In the genomic region with DNA sequence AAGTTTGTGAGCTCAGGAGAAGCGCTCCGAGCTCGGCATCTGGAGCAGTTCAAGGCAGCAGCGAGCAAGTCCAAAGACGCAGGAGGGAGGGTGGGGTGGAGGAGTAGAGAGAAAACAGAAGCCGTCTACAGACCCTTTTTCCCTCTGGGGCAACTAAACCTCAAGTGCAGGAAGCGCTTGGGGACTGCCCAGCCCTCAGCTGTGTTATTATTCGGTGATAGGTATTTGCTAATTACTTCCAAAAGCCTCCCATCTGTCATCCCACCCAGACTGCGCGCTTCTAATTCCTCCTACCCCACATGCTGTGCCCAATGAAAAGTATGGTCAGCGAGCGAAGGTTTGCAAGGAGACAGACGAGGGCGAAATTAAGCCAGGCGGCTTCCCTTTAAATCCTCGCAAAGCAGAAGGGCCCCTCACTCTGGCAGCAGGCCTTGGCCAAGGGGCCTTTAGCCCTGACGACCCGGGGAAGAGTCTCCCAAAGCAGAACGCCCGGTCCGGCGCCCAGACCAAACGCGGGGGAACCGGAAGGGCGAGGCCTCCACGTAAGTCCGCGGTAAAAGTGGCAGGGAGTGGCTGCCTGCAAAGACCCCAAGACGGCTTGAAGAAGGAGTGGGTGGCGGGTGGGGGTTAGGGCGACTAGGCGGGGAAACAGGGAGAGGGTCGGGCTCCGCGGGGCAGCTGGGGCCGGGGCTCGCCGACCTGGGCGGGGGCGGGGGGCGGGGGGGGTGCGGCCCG, we compare ENCODE assay signal across 8 cellular contexts. TPM values are rescaled to one million over a fixed set of nuclear protein-coding genes. Genes with fewer than 3 reads are reported as not detected.
DNase-seq lines count a peak whose midpoint lies in the region; ATAC-seq and TF ChIP-seq lines count a peak whose summit lies in the region.

No MANE protein-coding gene starts in this region.

- peaks cover 19% of the 10 kb centered on the region for H3K4me1 Mint-ChIP-seq in CD4-positive, alpha-beta T cell (ENCODE audit: low read depth)

- ATAC-seq in CD4-positive, alpha-beta T cell (ENCODE audit: poor library complexity), result no peak
- ATAC-seq in HG02970 (IDR thresholded peaks at IDR 0.05; ENCODE audit: low FRiP score, unreplicated experiment) (no peak), GM18498 (IDR thresholded peaks at IDR 0.05; ENCODE audit: unreplicated experiment) (no peak)

- CTCF ChIA-PET in CD4-positive, alpha-beta T cell (lab: Charles Lee), result interaction anchor here (1.0 kb wide), 1 partner anchor 79 kb away, joined by 3 read pairs; no protein-coding TSS in a partner anchor

- H3K27me3 Mint-ChIP-seq in CD4-positive, alpha-beta T cell, result peaks cover 36% of the 10 kb centered on the region

- POLR2A ChIA-PET in CD4-positive, alpha-beta T cell (lab: Charles Lee), result interaction anchor here (1.6 kb wide), 1 partner anchor 31 kb away, joined by 4 read pairs; no protein-coding TSS in a partner anchor

- H3K4me3 ChIP-seq in coronary artery, result peak overlapping the region; percentile 98
- H3K4me3 ChIP-seq in mononuclear cell (ENCODE audit: low read length), result peak overlapping the region; percentile 12

- H3K9me3 ChIP-seq in CD4-positive, alpha-beta T cell (ENCODE audit: control insufficient read depth, low read length), result no peaks in the 10 kb centered on the region
- H3K9me3 ChIP-seq in mononuclear cell (ENCODE audit: low read depth, low read length), result no peaks in the 10 kb centered on the region

- intact Hi-C loops in CD4-positive, alpha-beta T cell (cut with DNase I, micrococcal nuclease), result loop anchor here in 1 of 2 experiments (5.0 kb wide), 1 partner anchor 33 kb away; no protein-coding TSS in a partner anchor

- H3K4me3 Mint-ChIP-seq in CD4-positive, alpha-beta T cell, result peak overlapping the region; percentile 66

- H3K27ac ChIP-seq in CD4-positive, alpha-beta T cell (ENCODE audit: low read depth, low read length), result no peak overlapping the region
- H3K27ac ChIP-seq in coronary artery, result peak overlapping the region; percentile 95 to 99

- TF ChIP-seq CTCF in CD4-positive, alpha-beta T cell (IDR thresholded peaks at IDR 0.05), result no peak
- no peak for TF ChIP-seq CTCF in coronary artery (IDR thresholded peaks at IDR 0.05)

- no peaks in the 10 kb centered on the region for H3K36me3 Mint-ChIP-seq in CD4-positive, alpha-beta T cell (ENCODE audit: low read depth)

- peaks cover 38% of the 10 kb centered on the region for H3K27me3 ChIP-seq in CD4-positive, alpha-beta T cell (ENCODE audit: control insufficient read depth, insufficient read depth, low read length)
- peaks cover 47% of the 10 kb centered on the region for H3K27me3 ChIP-seq in mononuclear cell (ENCODE audit: insufficient read depth, low read length)

- no peak for DNase-seq in CD4-positive, alpha-beta T cell
- DNase-seq in NCI-H446 (lab: John Stamatoyannopoulos, UW), result peak; percentile 54 to 76
- DNase-seq in coronary artery (ENCODE audit: low spot score), result peak; percentile 86
- DNase-seq in NCI-H1436 (lab: John Stamatoyannopoulos, UW), result no peak
- no peak for DNase-seq in OCI-M2 (lab: John Stamatoyannopoulos, UW; ENCODE audit: unreplicated experiment)

- no peaks in the 10 kb centered on the region for H3K9me3 Mint-ChIP-seq in CD4-positive, alpha-beta T cell

- peaks cover 28% of the 10 kb centered on the region for H3K4me1 ChIP-seq in mononuclear cell (ENCODE audit: insufficient read depth, low read length)

- no peak overlapping the region for H3K27ac Mint-ChIP-seq in CD4-positive, alpha-beta T cell

RNA-seq across cellular contexts. Expression of gene CD9, which starts 0.5 kb away (rescaled TPM):
- total RNA-seq in CD4-positive, alpha-beta T cell, result under 1 TPM; 0.36 to 0.66 TPM
- total RNA-seq in mononuclear cell, result 26.4 TPM

Comparison
In these comparisons a context has a peak if more than half of its experiments do, and no peak if none do; other contexts are left out.
1. DNase-seq: peak in NCI-H446 (2 of 2) and coronary artery (single experiment); none in CD4-positive, alpha-beta T cell (0 of 10), NCI-H1436 (single experiment) and OCI-M2 (single experiment).
2. RNA of gene CD9, which starts 0.5 kb away (total RNA-seq): 26.4 TPM in mononuclear cell (single experiment); 0.36 to 0.66 TPM in CD4-positive, alpha-beta T cell; every median in the first group is over 10 times any median in the second.